In genomic region chr19:40530091-40530901, GRCh38 we compare ENCODE assay signal across 8 cellular contexts. TPM values are rescaled to one million over a fixed set of nuclear protein-coding genes. Genes with fewer than 3 reads are reported as not detected.
DNase-seq lines count a peak whose midpoint lies in the region; ATAC-seq and TF ChIP-seq lines count a peak whose summit lies in the region.

No MANE protein-coding gene starts in this region.

- H3K9me3 ChIP-seq in HAP-1: no peaks in the 10 kb centered on the region
- H3K9me3 ChIP-seq in esophagus muscularis mucosa: peaks cover 0 to 8% (median 0%) of the 10 kb centered on the region in 4 donors
- H3K9me3 ChIP-seq in tibial artery: no peaks in the 10 kb centered on the region

- H3K27ac ChIP-seq in esophagus muscularis mucosa (replicated peaks in 1 of 4) (no peak overlapping the region), tibial artery (no peak overlapping the region)

- no peak for TF ChIP-seq POLR2A in esophagus muscularis mucosa (IDR thresholded peaks at IDR 0.05; ENCODE audit: low read depth)

- H3K4me3 ChIP-seq in AG09309 (ENCODE audit: control insufficient read depth, low read depth, low read length) (no peak overlapping the region), HAP-1 (peak overlapping the region; percentile 20), esophagus muscularis mucosa (peak overlapping the region in 2 of 4 donors; percentile 34 to 51), tibial artery (no peak overlapping the region)

- H3K4me1 ChIP-seq in HAP-1 (peaks cover 9% of the 10 kb centered on the region), esophagus muscularis mucosa (peaks cover 4 to 25% (median 22%) of the 10 kb centered on the region in 4 donors), tibial artery (peaks cover 0 to 21% (median 15%) of the 10 kb centered on the region in 4 donors)

- no peak for ATAC-seq in HG02852 (IDR thresholded peaks at IDR 0.05; ENCODE audit: unreplicated experiment)

- TF ChIP-seq CTCF in AG09309 (IDR thresholded peaks at IDR 0.05; ENCODE audit: control insufficient read depth, insufficient read depth, low read depth, low read length, missing control alignments): peak; percentile 27
- TF ChIP-seq CTCF in esophagus muscularis mucosa (IDR thresholded peaks at IDR 0.05): peak; percentile 15 to 34 (median 26)
- no peak for TF ChIP-seq CTCF in tibial artery (IDR thresholded peaks at IDR 0.05)

- 27% methylated on average over 3 of the region's 75 CpGs for WGBS in esophagus muscularis mucosa

- intact Hi-C loops in esophagus muscularis mucosa (cut with DNase I) (no loop called here), tibial artery (cut with DNase I; ENCODE audit: low total_unique reads) (loop anchor here (5.0 kb wide), 1 partner anchor 67 kb away; no protein-coding TSS in a partner anchor)

- H3K36me3 ChIP-seq in HAP-1 (replicated peaks) (no peaks in the 10 kb centered on the region), esophagus muscularis mucosa (peaks cover 0 to 16% (median 4%) of the 10 kb centered on the region in 4 donors), tibial artery (no peaks in the 10 kb centered on the region)

- in situ Hi-C loops in HAP-1 (cut with MboI; ENCODE audit: low sequenced_read_pairs): no loop called here

- H3K27me3 ChIP-seq in HAP-1 (ENCODE audit: low read depth): no peaks in the 10 kb centered on the region
- peaks cover 0 to 5% (median 0%) of the 10 kb centered on the region in 4 donors for H3K27me3 ChIP-seq in esophagus muscularis mucosa
- peaks cover 0 to 5% of the 10 kb centered on the region in 2 donors for H3K27me3 ChIP-seq in tibial artery

- no peak for TF ChIP-seq EP300 in esophagus muscularis mucosa (IDR thresholded peaks at IDR 0.05)

- no peak for DNase-seq in AG09309 (ENCODE audit: low read depth)
- peak; percentile 25 to 76 for DNase-seq in HAP-1 (ENCODE audit: low spot score in 2 of 2)
- DNase-seq in UCSD-AML1 (lab: John Stamatoyannopoulos, UW; ENCODE audit: unreplicated experiment): peak; percentile 35
- DNase-seq in esophagus muscularis mucosa (ENCODE audit: extremely low spot score): no peak
- DNase-seq in stimulated activated CD8-positive, alpha-beta memory T cell treated with anti-CD3 and anti-CD28 coated beads, Interleukin-4, amount 100 ng/mL, for 48 hours: peak; percentile 35
- no peak for DNase-seq in T1000 (lab: John Stamatoyannopoulos, UW)
- no peak for DNase-seq in tibial artery

RNA-seq across cellular contexts. Expression of gene SHKBP1, which starts 46.4 kb away (rescaled TPM):
- total RNA-seq in esophagus muscularis mucosa: 10 to 100 TPM; 39.5 to 82.7 (median 52.7) TPM

Comparison
In these comparisons a context has a peak if more than half of its experiments do, and no peak if none do; other contexts are left out.
1. DNase-seq: peak in HAP-1 (2 of 2), UCSD-AML1 (single experiment) and stimulated activated CD8-positive, alpha-beta memory T cell treated with anti-CD3 and anti-CD28 coated beads, Interleukin-4, amount 100 ng/mL, for 48 hours (single experiment); none in AG09309 (single experiment), esophagus muscularis mucosa (single experiment), T1000 (single experiment) and tibial artery (0 of 2).
2. CTCF ChIP-seq: peak in AG09309 (single experiment) and esophagus muscularis mucosa (3 of 3); none in tibial artery (0 of 2).